In the genomic region with DNA sequence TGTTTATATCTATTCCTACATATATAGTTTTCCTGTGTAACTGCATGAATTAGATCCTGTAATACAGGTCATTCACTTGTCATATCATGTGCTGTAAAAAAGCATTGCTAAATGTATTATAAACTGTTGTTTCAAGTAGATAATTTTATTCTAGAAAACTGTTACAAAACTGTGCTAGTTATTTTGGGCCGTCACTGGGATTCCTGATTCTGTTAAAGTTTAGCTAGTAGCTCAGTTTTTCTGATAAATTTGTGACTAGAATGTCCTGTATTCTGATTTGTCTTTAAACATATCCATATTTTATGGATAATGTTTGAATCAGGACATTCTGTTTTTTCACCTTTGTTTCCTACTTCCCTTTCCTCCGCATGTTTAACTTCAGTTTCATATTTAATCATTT, we compare ENCODE assay signal across 21 cellular contexts. TPM values are rescaled to one million over a fixed set of nuclear protein-coding genes. Genes with fewer than 3 reads are reported as not detected.
A peak's percentile ranks its signal among the peaks of the same experiment; 100 is the strongest.
DNase-seq lines count a peak whose midpoint lies in the region; ATAC-seq, FAIRE-seq and TF ChIP-seq lines count a peak whose summit lies in the region.
"Had no signal": no experiment of that assay in that cellular context is flagged by ENCODE, and none has a peak within 500 bp of the region (broad histone marks: within the 10 kb centered on the region; RNA-seq: fewer than 3 reads in every experiment).

No MANE protein-coding gene starts in this region.

- FAIRE-seq in HepG2 (lab: Jason Lieb, UNC) = no peak
- FAIRE-seq in endothelial cell of umbilical vein (lab: Jason Lieb, UNC) = no peak
- FAIRE-seq: H54 had no signal

- H3K27ac ChIP-seq in liver (ENCODE audit: low read depth in 1 of 2, low read length in 2 of 2) = peak overlapping the region in 1 of 2 donors; percentile 2
- H3K27ac ChIP-seq in HepG2 (ENCODE audit: extremely low read length, insufficient read depth, low read length) = no peak overlapping the region
- no peak overlapping the region for H3K27ac ChIP-seq in endothelial cell of umbilical vein (ENCODE audit: insufficient read depth, low read depth, low read length)
- H3K27ac ChIP-seq in colonic mucosa = no peak overlapping the region
- H3K27ac ChIP-seq: BLaER1 treated with 17β-estradiol and CSF1 and Interleukin-3, amounts not matched to agents 10 nM and 100 nM; KMS-11 had no signal

- H3K9me1 ChIP-seq in endothelial cell of umbilical vein (replicated peaks; ENCODE audit: control insufficient read depth, extremely low read depth, insufficient read depth, low read length) = no peaks in the 10 kb centered on the region

- TF ChIP-seq RAD21 in liver (IDR thresholded peaks at IDR 0.05) = no peak
- TF ChIP-seq RAD21 in HepG2 (CRISPR knock-in tag; IDR thresholded peaks at IDR 0.05) = no peak

- no peak for ATAC-seq in HepG2

- peak overlapping the region; percentile 5 to 37 for H3K9ac ChIP-seq in liver (ENCODE audit: low read depth in 1 of 2, low read length in 2 of 2)
- H3K9ac ChIP-seq in HepG2 (ENCODE audit: insufficient read depth, low read depth, low read length) = no peak overlapping the region
- no peak overlapping the region for H3K9ac ChIP-seq in Loucy (ENCODE audit: low read depth, low read length, poor library complexity, severe bottlenecking)
- H3K9ac ChIP-seq in endothelial cell of umbilical vein (replicated peaks; ENCODE audit: extremely low read depth, insufficient read depth, low read length) = no peak overlapping the region
- no peak overlapping the region for H3K9ac ChIP-seq in colonic mucosa (ENCODE audit: low read depth in 2 of 2, low read length in 2 of 2)
- H3K9ac ChIP-seq: BLaER1 treated with 17β-estradiol and CSF1 and Interleukin-3, amounts not matched to agents 10 nM and 100 nM; KMS-11 had no signal

- CTCF ChIA-PET in HepG2 (lab: Yijun Ruan, JAX; ENCODE audit: low intra/inter-chr PET ratio, low total read pairs) (no interaction called here), endothelial cell of umbilical vein (lab: Charles Lee) (interaction anchor here (1.0 to 1.3 kb wide), 2 partner anchors 12 to 69 kb away, joined by 3 to 4 read pairs; no protein-coding TSS in a partner anchor)

- in situ Hi-C loops in HepG2 (cut with HindIII; ENCODE audit: extremely low pct_ligation_motif_present, low pct_unique_long_range_greater_than_20kb) = no loop called here

- 24% methylated on average over 2 of the region's 2 CpGs for WGBS in liver
- 97% methylated on average over 2 of the region's 2 CpGs for WGBS in HepG2 (ENCODE audit: low lambda C conversion rate)

- H3K4me2 ChIP-seq in HepG2 (ENCODE audit: low read depth, low read length) (no peak overlapping the region), Loucy (ENCODE audit: low read depth, low read length, poor library complexity, severe bottlenecking) (peak overlapping the region; percentile 21), endothelial cell of umbilical vein (ENCODE audit: insufficient read depth, low read length) (no peak overlapping the region)

- H2AFZ ChIP-seq in HepG2 (ENCODE audit: low read length) (no peak overlapping the region), Loucy (ENCODE audit: low read length) (no peak overlapping the region), endothelial cell of umbilical vein (ENCODE audit: low read depth, low read length) (no peak overlapping the region)

- no peaks in the 10 kb centered on the region for H3K27me3 ChIP-seq in liver (ENCODE audit: control insufficient read depth in 4 of 4, insufficient read depth in 4 of 4, low read length in 3 of 4)
- H3K27me3 ChIP-seq in HepG2 (ENCODE audit: control insufficient read depth in 1 of 2, insufficient read depth in 2 of 2, low read length in 2 of 2) = no peaks in the 10 kb centered on the region
- no peaks in the 10 kb centered on the region for H3K27me3 ChIP-seq in Loucy (ENCODE audit: insufficient read depth, low read length, poor library complexity, severe bottlenecking)
- H3K27me3 ChIP-seq in endothelial cell of umbilical vein (ENCODE audit: control insufficient read depth in 2 of 2, insufficient read depth in 2 of 2, low read length in 2 of 2) = no peaks in the 10 kb centered on the region
- no peaks in the 10 kb centered on the region for H3K27me3 ChIP-seq in colonic mucosa
- H3K27me3 ChIP-seq: BLaER1 treated with 17β-estradiol and CSF1 and Interleukin-3, amounts not matched to agents 10 nM and 100 nM had no signal

- H4K20me1 ChIP-seq in HepG2 (ENCODE audit: insufficient read depth, low read length) = no peaks in the 10 kb centered on the region
- H4K20me1 ChIP-seq in Loucy (ENCODE audit: insufficient read depth, low read length, poor library complexity, severe bottlenecking) = peaks cover 25% of the 10 kb centered on the region
- no peaks in the 10 kb centered on the region for H4K20me1 ChIP-seq in endothelial cell of umbilical vein (replicated peaks; ENCODE audit: control insufficient read depth, extremely low read depth, insufficient read depth, low read length)

- no peaks in the 10 kb centered on the region for H3K9me3 ChIP-seq in liver (ENCODE audit: control insufficient read depth in 4 of 4, low read length in 3 of 4)
- H3K9me3 ChIP-seq in HepG2 (ENCODE audit: low read length) = no peaks in the 10 kb centered on the region
- H3K9me3 ChIP-seq in Loucy (ENCODE audit: insufficient read depth, low read depth, low read length) = no peaks in the 10 kb centered on the region
- H3K9me3 ChIP-seq in endothelial cell of umbilical vein (replicated peaks; ENCODE audit: control insufficient read depth, insufficient read depth, low read length) = no peaks in the 10 kb centered on the region
- no peaks in the 10 kb centered on the region for H3K9me3 ChIP-seq in colonic mucosa

- POLR2A ChIA-PET in HepG2 (lab: Yijun Ruan, JAX) = no interaction called here
- POLR2A ChIA-PET in endothelial cell of umbilical vein (lab: Charles Lee) = no interaction called here

- TF ChIP-seq CTCF in liver (IDR thresholded peaks at IDR 0.05; ENCODE audit: low read depth, low read length, missing input control) (no peak), HepG2 (CRISPR knock-in tag; IDR thresholded peaks at IDR 0.05) (no peak), Loucy (conservative IDR thresholded peaks at IDR 0.05; ENCODE audit: low read length) (no peak), endothelial cell of umbilical vein (IDR thresholded peaks at IDR 0.05; ENCODE audit: extremely low read depth in 1 of 2, insufficient read depth in 1 of 2, low read depth in 1 of 2, low read length in 2 of 2) (no peak), colonic mucosa (IDR thresholded peaks at IDR 0.05) (no peak)

- H3K36me3 ChIP-seq in liver (ENCODE audit: control insufficient read depth in 4 of 4, insufficient read depth in 3 of 4, low read depth in 1 of 4, low read length in 3 of 4) (no peaks in the 10 kb centered on the region), HepG2 (replicated peaks in 1 of 2; ENCODE audit: control insufficient read depth in 1 of 2, insufficient read depth in 2 of 2, low read length in 2 of 2) (no peaks in the 10 kb centered on the region), Loucy (ENCODE audit: insufficient read depth, low read length) (no peaks in the 10 kb centered on the region), endothelial cell of umbilical vein (ENCODE audit: control insufficient read depth in 2 of 2, extremely low read depth in 1 of 2, insufficient read depth in 2 of 2, low read length in 2 of 2) (no peaks in the 10 kb centered on the region), colonic mucosa (no peaks in the 10 kb centered on the region)

- H3K79me2 ChIP-seq in HepG2 (ENCODE audit: insufficient read depth, low read length) (peaks cover 30% of the 10 kb centered on the region), Loucy (ENCODE audit: insufficient read depth, low read length) (peaks cover 18% of the 10 kb centered on the region), endothelial cell of umbilical vein (ENCODE audit: control insufficient read depth, insufficient read depth, low read length) (peaks cover 23% of the 10 kb centered on the region)

- DNase-seq in HepG2 (ENCODE audit: low spot score) (no peak), endothelial cell of umbilical vein (ENCODE audit: low read depth, low spot score) (peak; percentile 15), cerebellum (ENCODE audit: low spot score) (no peak), colonic mucosa (no peak), NCI-H2029 (lab: John Stamatoyannopoulos, UW) (no peak)
- DNase-seq: CD4-positive, alpha-beta T cell; COR-L47; DMS53; NCI-H1092 treated with DMSO at 0.1 percent for 48 hours; NCI-H1436; NCI-H187; NCI-H524 treated with DMSO at 0.1 percent for 48 hours; NCI-H82; NK-92 treated with Interleukin-12 subunit alpha and Interleukin-12 subunit beta, amount 100 ng/mL, for 24 hours; RPMI8226; SHP77 had no signal

- H3K9me2 ChIP-seq in Loucy (replicated peaks; ENCODE audit: low read depth, low read length) = no peaks in the 10 kb centered on the region

- H3K4me1 ChIP-seq in liver (ENCODE audit: control insufficient read depth in 4 of 4, insufficient read depth in 4 of 4, low read length in 3 of 4) (peaks cover 0 to 26% (median 10%) of the 10 kb centered on the region in 4 donors), HepG2 (ENCODE audit: insufficient read depth, low read length) (peaks cover 17% of the 10 kb centered on the region), Loucy (ENCODE audit: insufficient read depth, low read length, poor library complexity, severe bottlenecking) (peaks cover 18% of the 10 kb centered on the region), endothelial cell of umbilical vein (ENCODE audit: control insufficient read depth, extremely low read depth, insufficient read depth, low read length) (peaks cover 9% of the 10 kb centered on the region), colonic mucosa (no peaks in the 10 kb centered on the region)

- no peak for TF ChIP-seq EP300 in HepG2 (IDR thresholded peaks at IDR 0.05; ENCODE audit: low read depth in 2 of 2, low read length in 2 of 2)
- TF ChIP-seq EP300 in HepG2 (CRISPR knock-in tag; IDR thresholded peaks at IDR 0.05; ENCODE audit: borderline replicate concordance) = no peak

- no peak overlapping the region for H3K4me3 ChIP-seq in liver (ENCODE audit: low read depth in 1 of 3, low read length in 3 of 3)
- no peak overlapping the region for H3K4me3 ChIP-seq in HepG2 (replicated peaks in 1 of 3; ENCODE audit: insufficient read depth in 1 of 3, low read depth in 2 of 3, low read length in 3 of 3)
- H3K4me3 ChIP-seq in Loucy (ENCODE audit: low read length, poor library complexity, severe bottlenecking) = no peak overlapping the region
- no peak overlapping the region for H3K4me3 ChIP-seq in endothelial cell of umbilical vein (replicated peaks in 1 of 3; ENCODE audit: insufficient read depth in 1 of 3, low read depth in 1 of 3, low read length in 3 of 3)
- H3K4me3 ChIP-seq in colonic mucosa = no peak overlapping the region
- H3K4me3 ChIP-seq: BLaER1 treated with 17β-estradiol and CSF1 and Interleukin-3, amounts not matched to agents 10 nM and 100 nM had no signal

- intact Hi-C loops in HepG2 (cut with micrococcal nuclease; ENCODE audit: unreplicated experiment) = no loop called here
- intact Hi-C loops in endothelial cell of umbilical vein (cut with micrococcal nuclease) = no loop called here
- intact Hi-C loops in colonic mucosa (cut with DNase I) = no loop called here

- TF ChIP-seq POLR2A in HepG2 (IDR thresholded peaks at IDR 0.05; ENCODE audit: insufficient read depth in 1 of 2, low read depth in 2 of 2, low read length in 2 of 2) (no peak), endothelial cell of umbilical vein (IDR thresholded peaks at IDR 0.05; ENCODE audit: low read depth, low read length) (no peak)

- BruUV-seq in HepG2 (replicated peaks; lab: Mats Ljungman, UMichigan) (no TSS peak), endothelial cell of umbilical vein (replicated peaks; lab: Mats Ljungman, UMichigan) (no TSS peak)

- dilution Hi-C loops in endothelial cell of umbilical vein (cut with MboI; ENCODE audit: extremely low pct_ligation_motif_present, low sequenced_read_pairs) = no loop called here

- no peaks in the 10 kb centered on the region for H3F3A ChIP-seq in Loucy (ENCODE audit: low read depth)

RNA-seq across cellular contexts. Expression of a gene that starts 5.4 kb away (rescaled TPM):
- 1 to 10 TPM; 2.3 to 6.3 TPM for total RNA-seq in liver
- 1 to 10 TPM in 1 of 2 donors, under 1 TPM in 1; 0.63 to 2.8 TPM for polyA plus RNA-seq in liver
- total RNA-seq in HepG2 (2016; rRNA removed; fragmentation: Illumina TruSeq; extraction: Trizol) = 9.1 and 10.4 TPM in 2 replicates
- 11.1 and 12.3 TPM in 2 replicates for total RNA-seq in HepG2 (2016; cell fraction: cytosol; rRNA removed; fragmentation: Illumina TruSeq; extraction: Trizol; ENCODE audit: low read depth)
- 8.6 and 10.3 TPM in 2 replicates for total RNA-seq in HepG2 (2016; cell fraction: insoluble cytoplasmic fraction; rRNA removed; fragmentation: Illumina TruSeq; extraction: Trizol)
- total RNA-seq in HepG2 (2016; cell fraction: membrane; rRNA removed; fragmentation: Illumina TruSeq; extraction: Trizol) = 4.3 and 6.2 TPM in 2 replicates
- 15.7 and 22.6 TPM in 2 replicates for total RNA-seq in HepG2 (2016; cell fraction: nucleus; rRNA removed; fragmentation: Illumina TruSeq; extraction: Trizol)
- polyA plus RNA-seq in HepG2 (2011; rRNA removed) = 1.5 and 2.1 TPM in 2 replicates
- polyA plus RNA-seq in HepG2 (2011; cell fraction: cytosol; rRNA removed) = 0.73 and 0.81 TPM in 2 replicates
- 1.2 TPM in 2 replicates for polyA plus RNA-seq in HepG2 (2011; cell fraction: nucleus; rRNA removed)
- polyA plus RNA-seq in HepG2 (2012) = 1.0 and 1.8 TPM in 2 replicates
- polyA plus RNA-seq in HepG2 (2016; cell fraction: cytosol; fragmentation: Illumina TruSeq; extraction: Trizol; ENCODE audit: low read depth) = 0.31 and 0.38 TPM in 2 replicates
- 7.7 and 8.0 TPM in 2 replicates for polyA plus RNA-seq in HepG2 (2016; cell fraction: insoluble cytoplasmic fraction; fragmentation: Illumina TruSeq; extraction: Trizol; ENCODE audit: low read depth)
- 0.53 and 0.91 TPM in 2 replicates for polyA plus RNA-seq in HepG2 (2016; cell fraction: membrane; fragmentation: Illumina TruSeq; extraction: Trizol; ENCODE audit: low read depth)
- polyA plus RNA-seq in HepG2 (2016; cell fraction: nucleus; fragmentation: Illumina TruSeq; extraction: Trizol; ENCODE audit: insufficient read depth, low read depth) = 10.6 and 13.9 TPM in 2 replicates
- 1.1 and 66.0 TPM in 2 replicates for polyA minus RNA-seq in HepG2 (2011; rRNA and poly(A)+ RNA removed; ENCODE audit: low replicate concordance)
- polyA minus RNA-seq in HepG2 (2011; cell fraction: cytosol; rRNA and poly(A)+ RNA removed) = 6.8 and 7.9 TPM in 2 replicates
- polyA minus RNA-seq in HepG2 (2011; cell fraction: nucleus; rRNA and poly(A)+ RNA removed) = 7.5 and 15.3 TPM in 2 replicates
- total RNA-seq in endothelial cell of umbilical vein = 6.4 and 8.5 TPM in 2 replicates
- polyA plus RNA-seq in endothelial cell of umbilical vein = 1.4 TPM in 2 replicates
- 1.7 and 2.2 TPM in 2 replicates for polyA plus RNA-seq in endothelial cell of umbilical vein (2011; cell fraction: cytosol; rRNA removed)
- polyA plus RNA-seq in endothelial cell of umbilical vein (2011; cell fraction: nucleus; rRNA removed) = 4.2 and 5.3 TPM in 2 replicates
- 2.2 and 4.4 TPM in 2 replicates for polyA plus RNA-seq in endothelial cell of umbilical vein (2012)
- polyA minus RNA-seq in endothelial cell of umbilical vein = 3.6 and 3.9 TPM in 2 replicates
- 63.7 TPM for polyA minus RNA-seq in endothelial cell of umbilical vein (2011; cell fraction: cytosol; rRNA and poly(A)+ RNA removed)
- polyA minus RNA-seq in endothelial cell of umbilical vein (2011; cell fraction: nucleus; rRNA and poly(A)+ RNA removed) = 5.0 and 12.6 TPM in 2 replicates
- total RNA-seq in cerebellum = 54.3 TPM
- 1 to 10 TPM; 3.8 to 8.4 TPM for total RNA-seq in colonic mucosa

RNA-seq across cellular contexts. Expression of a gene that starts 5.5 kb away (rescaled TPM):
- total RNA-seq in liver (1 to 10 TPM; 1.5 to 3.2 TPM), HepG2 (2016; rRNA removed; fragmentation: Illumina TruSeq; extraction: Trizol) (0.51 and 0.77 TPM in 2 replicates), endothelial cell of umbilical vein (1.1 and 1.3 TPM in 2 replicates), cerebellum (25.2 TPM), colonic mucosa (1 to 10 TPM; 1.1 to 1.5 TPM)
- polyA plus RNA-seq in liver (under 1 TPM; 0.25 to 0.90 TPM), HepG2 (2011; rRNA removed) (0.05 and 0.13 TPM in 2 replicates), endothelial cell of umbilical vein (0.10 and 0.15 TPM in 2 replicates)
- not detected in 2 replicates for total RNA-seq in HepG2 (2016; cell fraction: cytosol; rRNA removed; fragmentation: Illumina TruSeq; extraction: Trizol; ENCODE audit: low read depth)
- 0.41 and 0.58 TPM in 2 replicates for total RNA-seq in HepG2 (2016; cell fraction: insoluble cytoplasmic fraction; rRNA removed; fragmentation: Illumina TruSeq; extraction: Trizol)
- total RNA-seq in HepG2 (2016; cell fraction: membrane; rRNA removed; fragmentation: Illumina TruSeq; extraction: Trizol) = 0.34 and 0.40 TPM in 2 replicates
- 0.84 and 0.91 TPM in 2 replicates for total RNA-seq in HepG2 (2016; cell fraction: nucleus; rRNA removed; fragmentation: Illumina TruSeq; extraction: Trizol)
- polyA plus RNA-seq in HepG2 (2011; cell fraction: cytosol; rRNA removed) = 0.03 and 0.05 TPM in 2 replicates
- polyA plus RNA-seq in HepG2 (2011; cell fraction: nucleus; rRNA removed) = 0.08 and 0.10 TPM in 2 replicates
- polyA plus RNA-seq in HepG2 (2012) = 0.07 and 0.13 TPM in 2 replicates
- 0.05 TPM in 1 of 2 replicates, not detected in the other for polyA plus RNA-seq in HepG2 (2016; cell fraction: cytosol; fragmentation: Illumina TruSeq; extraction: Trizol; ENCODE audit: low read depth)
- 0.48 and 0.57 TPM in 2 replicates for polyA plus RNA-seq in HepG2 (2016; cell fraction: insoluble cytoplasmic fraction; fragmentation: Illumina TruSeq; extraction: Trizol; ENCODE audit: low read depth)
- polyA plus RNA-seq in HepG2 (2016; cell fraction: membrane; fragmentation: Illumina TruSeq; extraction: Trizol; ENCODE audit: low read depth) = 0.07 TPM in 1 of 2 replicates, not detected in the other
- polyA plus RNA-seq in HepG2 (2016; cell fraction: nucleus; fragmentation: Illumina TruSeq; extraction: Trizol; ENCODE audit: insufficient read depth, low read depth) = 0.16 and 0.25 TPM in 2 replicates
- polyA minus RNA-seq in HepG2 (2011; rRNA and poly(A)+ RNA removed; ENCODE audit: low replicate concordance) = 0.12 and 40.8 TPM in 2 replicates
- polyA minus RNA-seq in HepG2 (2011; cell fraction: cytosol; rRNA and poly(A)+ RNA removed) = 0.20 and 0.26 TPM in 2 replicates
- 1.8 and 2.1 TPM in 2 replicates for polyA minus RNA-seq in HepG2 (2011; cell fraction: nucleus; rRNA and poly(A)+ RNA removed)
- polyA plus RNA-seq in endothelial cell of umbilical vein (2011; cell fraction: cytosol; rRNA removed) = 0.30 and 0.37 TPM in 2 replicates
- 0.88 and 1.0 TPM in 2 replicates for polyA plus RNA-seq in endothelial cell of umbilical vein (2011; cell fraction: nucleus; rRNA removed)
- polyA plus RNA-seq in endothelial cell of umbilical vein (2012) = 0.52 and 0.61 TPM in 2 replicates
- polyA minus RNA-seq in endothelial cell of umbilical vein = 1.8 and 2.1 TPM in 2 replicates
- 30.2 TPM for polyA minus RNA-seq in endothelial cell of umbilical vein (2011; cell fraction: cytosol; rRNA and poly(A)+ RNA removed)
- polyA minus RNA-seq in endothelial cell of umbilical vein (2011; cell fraction: nucleus; rRNA and poly(A)+ RNA removed) = 8.8 and 12.3 TPM in 2 replicates

Comparison
In these comparisons a context has a peak if more than half of its experiments do, and no peak if none do; other contexts are left out.
1. H3K9ac ChIP-seq: peak in liver (2 of 2); none in HepG2 (single experiment), Loucy (single experiment), endothelial cell of umbilical vein (single experiment) and colonic mucosa (0 of 2).